In the genomic region with DNA sequence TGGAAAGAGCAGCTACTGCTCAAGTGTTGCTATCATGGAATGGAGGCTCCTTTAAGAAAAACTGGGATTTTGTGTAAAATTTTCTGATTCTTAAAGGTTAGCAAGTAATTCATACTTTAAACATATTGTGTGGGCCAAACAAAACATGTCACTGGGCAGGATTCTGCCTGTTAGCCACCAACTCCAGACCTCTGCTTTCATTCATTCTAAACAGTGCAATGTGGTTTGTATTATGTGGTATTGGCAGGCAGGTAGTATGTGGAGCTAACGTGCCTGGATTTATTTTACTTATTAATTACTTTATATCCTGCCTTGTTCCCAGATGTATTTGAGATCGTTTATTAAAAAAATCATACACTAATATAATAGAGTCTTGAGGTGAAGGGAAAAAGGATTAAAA, we compare ENCODE assay signal across 26 cellular contexts.
"Had no signal": no experiment of that assay in that cellular context is flagged by ENCODE, and none has a peak within 500 bp of the region (broad histone marks: within the 10 kb centered on the region; RNA-seq: fewer than 3 reads in every experiment).

No MANE protein-coding gene starts in this region.

- H3K4me3 Mint-ChIP-seq: activated CD4-positive, alpha-beta memory T cell treated with anti-CD3 and anti-CD28 coated beads, Interleukin-2, amount 10 ng/mL, durations not matched to agents 7 days and 5 days; activated CD4-positive, alpha-beta T cell treated with anti-CD3 and anti-CD28 coated beads, Interleukin-2, amount 10 ng/mL, durations not matched to agents 24 days and 14 days; activated naive CD4-positive, alpha-beta T cell treated with anti-CD3 and anti-CD28 coated beads for 36 hours; activated naive CD8-positive, alpha-beta T cell treated with anti-CD3 and anti-CD28 coated beads, Interleukin-2, amount 10 ng/mL, durations not matched to agents 7 days and 5 days; activated T-cell treated with anti-CD3 and anti-CD28 coated beads, Interleukin-2, amount 50 U/mL, for 72 hours; central memory CD8-positive, alpha-beta T cell; effector memory CD8-positive, alpha-beta T cell; nephron progenitor cell; stimulated activated effector memory CD8-positive, alpha-beta T cell treated with anti-CD3 and anti-CD28 coated beads, Interleukin-12 subunit alpha, Interleukin-12 subunit beta, amount 100 ng/mL, for 72 hours; stimulated activated naive CD8-positive, alpha-beta T cell treated with anti-CD3 and anti-CD28 coated beads, Interleukin-15, amount 100 ng/mL, for 72 hours; T-helper 1 cell treated with Interleukin-12 subunit alpha and Interleukin-12 subunit beta and Interleukin-4 antibody, amounts not matched to agents 30 μg/mL and 1 μg/mL, for 36 hours had no signal

- ATAC-seq: activated T-cell treated with anti-CD3 and anti-CD28 coated beads, Interleukin-2, amount 50 U/mL, for 72 hours; effector memory CD8-positive, alpha-beta T cell; lower lobe of right lung; mucosa of descending colon; right cardiac atrium; stimulated activated effector memory CD8-positive, alpha-beta T cell treated with anti-CD3 and anti-CD28 coated beads, Interleukin-12 subunit alpha, Interleukin-12 subunit beta, amount 100 ng/mL, for 72 hours; stimulated activated naive CD8-positive, alpha-beta T cell treated with anti-CD3 and anti-CD28 coated beads, Interleukin-15, amount 100 ng/mL, for 72 hours had no signal

- H3K9me3 ChIP-seq: colonic mucosa, esophagus muscularis mucosa, lower lobe of right lung, mucosa of descending colon, transverse colon had no signal

- H3K4me1 Mint-ChIP-seq: activated CD4-positive, alpha-beta memory T cell treated with anti-CD3 and anti-CD28 coated beads, Interleukin-2, amount 10 ng/mL, durations not matched to agents 7 days and 5 days; activated CD4-positive, alpha-beta T cell treated with anti-CD3 and anti-CD28 coated beads, Interleukin-2, amount 10 ng/mL, durations not matched to agents 24 days and 14 days; activated naive CD8-positive, alpha-beta T cell treated with anti-CD3 and anti-CD28 coated beads, Interleukin-2, amount 10 ng/mL, durations not matched to agents 7 days and 5 days; central memory CD8-positive, alpha-beta T cell; nephron progenitor cell; stimulated activated effector memory CD8-positive, alpha-beta T cell treated with anti-CD3 and anti-CD28 coated beads, Interleukin-12 subunit alpha, Interleukin-12 subunit beta, amount 100 ng/mL, for 72 hours; stimulated activated naive CD8-positive, alpha-beta T cell treated with anti-CD3 and anti-CD28 coated beads, Interleukin-15, amount 100 ng/mL, for 72 hours had no signal

- H3K9ac ChIP-seq: parathyroid adenoma had no signal

- H3K27me3 ChIP-seq: colonic mucosa, dorsolateral prefrontal cortex, esophagus muscularis mucosa, transverse colon had no signal

- H3K79me2 ChIP-seq: parathyroid adenoma had no signal

- H3K4me1 ChIP-seq: colonic mucosa, esophagus muscularis mucosa, lower lobe of right lung, parathyroid adenoma, transverse colon had no signal

- DNase-seq: activated CD4-positive, alpha-beta memory T cell treated with anti-CD3 and anti-CD28 coated beads, Interleukin-2, amount 10 ng/mL, durations not matched to agents 7 days and 5 days; activated CD4-positive, alpha-beta T cell treated with anti-CD3 and anti-CD28 coated beads, Interleukin-2, amount 10 ng/mL, durations not matched to agents 24 days and 14 days; activated effector memory CD4-positive, alpha-beta T cell treated with Interleukin-2 at 50 U/mL for 16 hours; activated naive CD4-positive, alpha-beta T cell treated with anti-CD3 and anti-CD28 coated beads for 36 hours; activated naive CD8-positive, alpha-beta T cell treated with anti-CD3 and anti-CD28 coated beads, Interleukin-2, amount 10 ng/mL, durations not matched to agents 7 days and 5 days; activated T-cell treated with anti-CD3 and anti-CD28 coated beads, Interleukin-2, amount 50 U/mL, for 72 hours; colonic mucosa; dorsolateral prefrontal cortex; effector memory CD8-positive, alpha-beta T cell; foreskin melanocyte; kidney; lower lobe of right lung; mesendoderm; mucosa of descending colon; nephron progenitor cell; right cardiac atrium; stimulated activated CD4-positive, alpha-beta T cell treated with anti-CD3 and anti-CD28 coated beads, Interleukin-1b, Interleukin-23, amount 100 ng/mL, for 48 hours; stimulated activated naive CD8-positive, alpha-beta T cell treated with anti-CD3 and anti-CD28 coated beads, Interleukin-15, amount 100 ng/mL, for 72 hours; transverse colon had no signal

- H3K9me3 Mint-ChIP-seq: activated CD4-positive, alpha-beta memory T cell treated with anti-CD3 and anti-CD28 coated beads, Interleukin-2, amount 10 ng/mL, durations not matched to agents 7 days and 5 days; activated CD4-positive, alpha-beta T cell treated with anti-CD3 and anti-CD28 coated beads, Interleukin-2, amount 10 ng/mL, durations not matched to agents 24 days and 14 days; activated naive CD4-positive, alpha-beta T cell treated with anti-CD3 and anti-CD28 coated beads for 36 hours; activated naive CD8-positive, alpha-beta T cell treated with anti-CD3 and anti-CD28 coated beads, Interleukin-2, amount 10 ng/mL, durations not matched to agents 7 days and 5 days; nephron progenitor cell; T-helper 1 cell treated with Interleukin-12 subunit alpha and Interleukin-12 subunit beta and Interleukin-4 antibody, amounts not matched to agents 30 μg/mL and 1 μg/mL, for 36 hours had no signal

- H2AFZ ChIP-seq: parathyroid adenoma had no signal

- FAIRE-seq: endothelial cell of umbilical vein, kidney, urothelium cell line had no signal

- H3K36me3 ChIP-seq: colonic mucosa, esophagus muscularis mucosa, lower lobe of right lung, transverse colon had no signal

- H3K27ac Mint-ChIP-seq: activated CD4-positive, alpha-beta memory T cell treated with anti-CD3 and anti-CD28 coated beads, Interleukin-2, amount 10 ng/mL, durations not matched to agents 7 days and 5 days; activated CD4-positive, alpha-beta T cell treated with anti-CD3 and anti-CD28 coated beads, Interleukin-2, amount 10 ng/mL, durations not matched to agents 24 days and 14 days; activated naive CD4-positive, alpha-beta T cell treated with anti-CD3 and anti-CD28 coated beads for 36 hours; activated naive CD8-positive, alpha-beta T cell treated with anti-CD3 and anti-CD28 coated beads, Interleukin-2, amount 10 ng/mL, durations not matched to agents 7 days and 5 days; activated T-cell treated with anti-CD3 and anti-CD28 coated beads, Interleukin-2, amount 50 U/mL, for 72 hours; effector memory CD8-positive, alpha-beta T cell; nephron progenitor cell; stimulated activated effector memory CD8-positive, alpha-beta T cell treated with anti-CD3 and anti-CD28 coated beads, Interleukin-12 subunit alpha, Interleukin-12 subunit beta, amount 100 ng/mL, for 72 hours; stimulated activated naive CD8-positive, alpha-beta T cell treated with anti-CD3 and anti-CD28 coated beads, Interleukin-15, amount 100 ng/mL, for 72 hours; T-helper 1 cell treated with Interleukin-12 subunit alpha and Interleukin-12 subunit beta and Interleukin-4 antibody, amounts not matched to agents 30 μg/mL and 1 μg/mL, for 36 hours had no signal

- H3K4me3 ChIP-seq: colonic mucosa, dorsolateral prefrontal cortex, esophagus muscularis mucosa, lower lobe of right lung, mucosa of descending colon, transverse colon had no signal

- H3K36me3 Mint-ChIP-seq: activated naive CD8-positive, alpha-beta T cell treated with anti-CD3 and anti-CD28 coated beads, Interleukin-2, amount 10 ng/mL, durations not matched to agents 7 days and 5 days; stimulated activated effector memory CD8-positive, alpha-beta T cell treated with anti-CD3 and anti-CD28 coated beads, Interleukin-12 subunit alpha, Interleukin-12 subunit beta, amount 100 ng/mL, for 72 hours had no signal

- H3K27me3 Mint-ChIP-seq: activated CD4-positive, alpha-beta memory T cell treated with anti-CD3 and anti-CD28 coated beads, Interleukin-2, amount 10 ng/mL, durations not matched to agents 7 days and 5 days; activated CD4-positive, alpha-beta T cell treated with anti-CD3 and anti-CD28 coated beads, Interleukin-2, amount 10 ng/mL, durations not matched to agents 24 days and 14 days; activated naive CD8-positive, alpha-beta T cell treated with anti-CD3 and anti-CD28 coated beads, Interleukin-2, amount 10 ng/mL, durations not matched to agents 7 days and 5 days; central memory CD8-positive, alpha-beta T cell; effector memory CD8-positive, alpha-beta T cell; stimulated activated naive CD8-positive, alpha-beta T cell treated with anti-CD3 and anti-CD28 coated beads, Interleukin-15, amount 100 ng/mL, for 72 hours had no signal

- H3K27ac ChIP-seq: colonic mucosa, dorsolateral prefrontal cortex, esophagus muscularis mucosa, lower lobe of right lung, parathyroid adenoma, transverse colon had no signal
